Comparison of ENCODE assay signal across 13 cellular contexts in genomic region chr12:12741705-12742104, GRCh38. TPM values are rescaled to one million over a fixed set of nuclear protein-coding genes. Genes with fewer than 3 reads are reported as not detected.
DNase-seq lines count a peak whose midpoint lies in the region; ATAC-seq and TF ChIP-seq lines count a peak whose summit lies in the region.
"Had no signal": no experiment of that assay in that cellular context is flagged by ENCODE, and none has a peak within 500 bp of the region (broad histone marks: within the 10 kb centered on the region; RNA-seq: fewer than 3 reads in every experiment).

No MANE protein-coding gene starts in this region.

- intact Hi-C loops in activated T-helper 1 cell treated with anti-CD3 and anti-CD28 coated beads, Interleukin-12 subunit alpha, Interleukin-12 subunit beta, Interleukin-2, Interleukin-4 antibody, amounts not matched to agents 30 ng/mL and 10 ng/mL and 1 ng/mL, durations not matched to agents 14 hours and 24 hours and 36 hours (cut with micrococcal nuclease): no loop called here
- intact Hi-C loops in activated CD4-positive, alpha-beta memory T cell treated with anti-CD3 and anti-CD28 coated beads for 36 hours (cut with micrococcal nuclease): no loop called here

- H3K27me3 Mint-ChIP-seq in HFFc6 (ENCODE audit: insufficient read depth) (peaks cover 3% of the 10 kb centered on the region; the same call in 1 of the 2 replicates), mesothelial cell of epicardium (ENCODE audit: low read depth) (no peaks in the 10 kb centered on the region)
- no peaks in the 10 kb centered on the region for H3K27me3 Mint-ChIP-seq in activated T-helper 1 cell treated with anti-CD3 and anti-CD28 coated beads, Interleukin-12 subunit alpha, Interleukin-12 subunit beta, Interleukin-2, Interleukin-4 antibody, amounts not matched to agents 30 ng/mL and 10 ng/mL and 1 ng/mL, durations not matched to agents 14 hours and 24 hours and 36 hours (ENCODE audit: insufficient read depth)
- H3K27me3 Mint-ChIP-seq in activated CD4-positive, alpha-beta memory T cell treated with anti-CD3 and anti-CD28 coated beads for 36 hours: no peaks in the 10 kb centered on the region
- H3K27me3 Mint-ChIP-seq: dendritic cell treated with granulocyte-macrophage colony-stimulating factor and Interleukin-4, amounts not matched to agents 40 ng/mL and 50 ng/mL, for 4 days had no signal

- no peak for TF ChIP-seq CTCF in HFFc6 (IDR thresholded peaks at IDR 0.05)
- TF ChIP-seq CTCF in mesothelial cell of epicardium (IDR thresholded peaks at IDR 0.05; ENCODE audit: unreplicated experiment): no peak

- H3K27ac Mint-ChIP-seq in HFFc6 (peak overlapping the region; percentile 75), mesothelial cell of epicardium (peak overlapping the region; percentile 32)
- peak overlapping the region; percentile 8 for H3K27ac Mint-ChIP-seq in activated T-helper 1 cell treated with anti-CD3 and anti-CD28 coated beads, Interleukin-12 subunit alpha, Interleukin-12 subunit beta, Interleukin-2, Interleukin-4 antibody, amounts not matched to agents 30 ng/mL and 10 ng/mL and 1 ng/mL, durations not matched to agents 14 hours and 24 hours and 36 hours
- no peak overlapping the region for H3K27ac Mint-ChIP-seq in activated CD4-positive, alpha-beta memory T cell treated with anti-CD3 and anti-CD28 coated beads for 36 hours
- H3K27ac Mint-ChIP-seq: dendritic cell treated with granulocyte-macrophage colony-stimulating factor and Interleukin-4, amounts not matched to agents 40 ng/mL and 50 ng/mL, for 4 days had no signal

- POLR2A ChIA-PET in activated CD4-positive, alpha-beta memory T cell treated with anti-CD3 and anti-CD28 coated beads for 36 hours (lab: Charles Lee): no interaction called here

- CTCF ChIA-PET in activated CD4-positive, alpha-beta memory T cell treated with anti-CD3 and anti-CD28 coated beads for 36 hours (lab: Charles Lee): interaction anchor here (0.6 to 0.9 kb wide), 2 partner anchors 27 to 134 kb away, joined by 3 read pairs; no protein-coding TSS in a partner anchor

- peaks cover 61% of the 10 kb centered on the region for H3K4me1 Mint-ChIP-seq in HFFc6 (ENCODE audit: low read depth)
- H3K4me1 Mint-ChIP-seq in activated T-helper 1 cell treated with anti-CD3 and anti-CD28 coated beads, Interleukin-12 subunit alpha, Interleukin-12 subunit beta, Interleukin-2, Interleukin-4 antibody, amounts not matched to agents 30 ng/mL and 10 ng/mL and 1 ng/mL, durations not matched to agents 14 hours and 24 hours and 36 hours (ENCODE audit: low read depth): peaks cover 32% of the 10 kb centered on the region
- H3K4me1 Mint-ChIP-seq in mesothelial cell of epicardium: peaks cover 39% of the 10 kb centered on the region
- peaks cover 19% of the 10 kb centered on the region for H3K4me1 Mint-ChIP-seq in activated CD4-positive, alpha-beta memory T cell treated with anti-CD3 and anti-CD28 coated beads for 36 hours (ENCODE audit: low read depth)

- ATAC-seq in GM18520 (IDR thresholded peaks at IDR 0.05; ENCODE audit: unreplicated experiment): no peak
- ATAC-seq: HCT116 had no signal

- no peaks in the 10 kb centered on the region for H3K9me3 Mint-ChIP-seq in HFFc6
- no peaks in the 10 kb centered on the region for H3K9me3 Mint-ChIP-seq in activated T-helper 1 cell treated with anti-CD3 and anti-CD28 coated beads, Interleukin-12 subunit alpha, Interleukin-12 subunit beta, Interleukin-2, Interleukin-4 antibody, amounts not matched to agents 30 ng/mL and 10 ng/mL and 1 ng/mL, durations not matched to agents 14 hours and 24 hours and 36 hours
- no peaks in the 10 kb centered on the region for H3K9me3 Mint-ChIP-seq in mesothelial cell of epicardium
- H3K9me3 Mint-ChIP-seq in activated CD4-positive, alpha-beta memory T cell treated with anti-CD3 and anti-CD28 coated beads for 36 hours: no peaks in the 10 kb centered on the region
- H3K9me3 Mint-ChIP-seq: dendritic cell treated with granulocyte-macrophage colony-stimulating factor and Interleukin-4, amounts not matched to agents 40 ng/mL and 50 ng/mL, for 4 days had no signal

- H3K4me3 Mint-ChIP-seq in HFFc6 (peak overlapping the region; percentile 65), mesothelial cell of epicardium (no peak overlapping the region)
- no peak overlapping the region for H3K4me3 Mint-ChIP-seq in activated T-helper 1 cell treated with anti-CD3 and anti-CD28 coated beads, Interleukin-12 subunit alpha, Interleukin-12 subunit beta, Interleukin-2, Interleukin-4 antibody, amounts not matched to agents 30 ng/mL and 10 ng/mL and 1 ng/mL, durations not matched to agents 14 hours and 24 hours and 36 hours
- no peak overlapping the region for H3K4me3 Mint-ChIP-seq in activated CD4-positive, alpha-beta memory T cell treated with anti-CD3 and anti-CD28 coated beads for 36 hours
- H3K4me3 Mint-ChIP-seq: dendritic cell treated with granulocyte-macrophage colony-stimulating factor and Interleukin-4, amounts not matched to agents 40 ng/mL and 50 ng/mL, for 4 days had no signal

- DNase-seq in HFFc6 (no peak), mesothelial cell of epicardium (ENCODE audit: low spot score in 2 of 2, unreplicated experiment in 2 of 2) (no peak), NCI-H2107 (lab: John Stamatoyannopoulos, UW) (no peak)
- no peak for DNase-seq in activated T-helper 1 cell treated with anti-CD3 and anti-CD28 coated beads, Interleukin-12 subunit alpha, Interleukin-12 subunit beta, Interleukin-2, Interleukin-4 antibody, amounts not matched to agents 30 ng/mL and 10 ng/mL and 1 ng/mL, durations not matched to agents 14 hours and 24 hours and 36 hours (ENCODE audit: low spot score)
- DNase-seq in activated CD4-positive, alpha-beta memory T cell treated with anti-CD3 and anti-CD28 coated beads for 36 hours: no peak
- DNase-seq: activated CD4-positive, alpha-beta T cell treated with anti-CD3 and anti-CD28 coated beads for 1 hour; activated naive CD4-positive, alpha-beta T cell treated with Interleukin-2 at 50 U/mL for 16 hours; NCI-H2227 treated with DMSO at 0.1 percent for 48 hours; SHP77 treated with DMSO at 0.1 percent for 48 hours; stimulated activated CD4-positive, alpha-beta T cell treated with anti-CD3 and anti-CD28 coated beads, Interleukin-12 subunit alpha, Interleukin-12 subunit beta, amount 100 ng/mL, for 4 hours had no signal

- H3K36me3 Mint-ChIP-seq in HFFc6 (ENCODE audit: low read depth): peaks cover 15% of the 10 kb centered on the region; the same call in 1 of the 2 replicates
- peaks cover 21% of the 10 kb centered on the region for H3K36me3 Mint-ChIP-seq in activated T-helper 1 cell treated with anti-CD3 and anti-CD28 coated beads, Interleukin-12 subunit alpha, Interleukin-12 subunit beta, Interleukin-2, Interleukin-4 antibody, amounts not matched to agents 30 ng/mL and 10 ng/mL and 1 ng/mL, durations not matched to agents 14 hours and 24 hours and 36 hours (ENCODE audit: low read depth)
- H3K36me3 Mint-ChIP-seq in mesothelial cell of epicardium: no peaks in the 10 kb centered on the region
- H3K36me3 Mint-ChIP-seq in activated CD4-positive, alpha-beta memory T cell treated with anti-CD3 and anti-CD28 coated beads for 36 hours: peaks cover 7% of the 10 kb centered on the region

RNA-seq across cellular contexts. Expression of gene CDKN1B, which starts 24.5 kb away (rescaled TPM):
- 10 to 100 TPM; 22.9 to 31.4 (median 29.7) TPM for total RNA-seq in HFFc6 (2021; fragmentation: NEBNext Ultra II Directional; extraction: Animal tissue kit (Norgen Biotek cat#: 25700))
- 54.8 and 61.9 TPM in 2 replicates for total RNA-seq in activated T-helper 1 cell treated with anti-CD3 and anti-CD28 coated beads, Interleukin-12 subunit alpha, Interleukin-12 subunit beta, Interleukin-2, Interleukin-4 antibody, amounts not matched to agents 30 ng/mL and 10 ng/mL and 1 ng/mL, durations not matched to agents 14 hours and 24 hours and 36 hours
- 23.6 to 28.3 TPM (median 25.0 TPM) in 3 replicates for total RNA-seq in mesothelial cell of epicardium
- total RNA-seq in activated CD4-positive, alpha-beta memory T cell treated with anti-CD3 and anti-CD28 coated beads for 36 hours: 10 to 100 TPM; 52.4 to 52.8 TPM

RNA-seq across cellular contexts. Expression of gene APOLD1, which starts 43.8 kb away (rescaled TPM):
- total RNA-seq in HFFc6 (2021; fragmentation: NEBNext Ultra II Directional; extraction: Animal tissue kit (Norgen Biotek cat#: 25700)): 1 to 10 TPM; 5.0 to 8.6 (median 6.6) TPM
- 4.0 and 4.8 TPM in 2 replicates for total RNA-seq in activated T-helper 1 cell treated with anti-CD3 and anti-CD28 coated beads, Interleukin-12 subunit alpha, Interleukin-12 subunit beta, Interleukin-2, Interleukin-4 antibody, amounts not matched to agents 30 ng/mL and 10 ng/mL and 1 ng/mL, durations not matched to agents 14 hours and 24 hours and 36 hours
- total RNA-seq in mesothelial cell of epicardium: 3.0 to 5.1 TPM (median 3.9 TPM) in 3 replicates
- 1 to 10 TPM; 3.4 to 4.4 TPM for total RNA-seq in activated CD4-positive, alpha-beta memory T cell treated with anti-CD3 and anti-CD28 coated beads for 36 hours

RNA-seq across cellular contexts. Expression of gene GPR19, which starts 45.7 kb away (rescaled TPM):
- under 1 TPM in 3 of 6 experiments, not detected in 3; 0.15 to 0.31 (median 0.26) TPM for total RNA-seq in HFFc6 (2021; fragmentation: NEBNext Ultra II Directional; extraction: Animal tissue kit (Norgen Biotek cat#: 25700))
- total RNA-seq in activated T-helper 1 cell treated with anti-CD3 and anti-CD28 coated beads, Interleukin-12 subunit alpha, Interleukin-12 subunit beta, Interleukin-2, Interleukin-4 antibody, amounts not matched to agents 30 ng/mL and 10 ng/mL and 1 ng/mL, durations not matched to agents 14 hours and 24 hours and 36 hours: 7.9 and 8.9 TPM in 2 replicates
- 0.53 to 1.1 TPM (median 1.0 TPM) in 3 replicates for total RNA-seq in mesothelial cell of epicardium
- total RNA-seq in activated CD4-positive, alpha-beta memory T cell treated with anti-CD3 and anti-CD28 coated beads for 36 hours: 10 to 100 TPM; 23.1 to 24.5 TPM
